ENCODE assay signal across 9 cellular contexts in the genomic region with DNA sequence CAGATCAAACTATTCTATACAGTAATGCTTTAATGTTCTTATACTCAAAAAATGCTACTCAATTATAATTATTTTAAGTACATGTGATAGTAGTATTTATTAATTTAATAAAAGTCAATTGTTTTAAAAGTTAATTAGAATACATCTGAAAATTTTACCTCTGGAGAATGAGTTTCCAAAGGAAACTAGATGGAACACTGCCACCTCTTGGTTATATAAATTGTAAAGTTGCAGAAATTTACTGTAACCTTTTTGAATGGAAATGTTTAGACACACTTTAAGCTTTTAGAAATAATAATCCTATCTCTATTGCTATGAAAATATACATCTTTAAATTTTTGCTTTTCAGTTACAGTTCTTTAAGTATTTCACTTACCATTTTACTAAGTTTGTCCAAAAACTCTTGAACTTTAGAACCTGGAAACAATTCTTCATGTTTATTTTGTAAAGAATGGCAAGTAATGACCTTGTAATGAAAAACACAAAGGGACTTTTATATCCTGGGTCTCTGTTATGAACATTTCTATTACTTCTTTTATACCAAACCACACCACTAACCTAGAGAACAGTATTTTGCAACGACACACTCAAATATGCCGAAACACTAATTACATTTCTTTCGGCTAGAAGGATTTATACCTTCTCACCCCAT. TPM values are rescaled to one million over a fixed set of nuclear protein-coding genes. Genes with fewer than 3 reads are reported as not detected.
A peak's percentile ranks its signal among the peaks of the same experiment; 100 is the strongest.
DNase-seq lines count a peak whose midpoint lies in the region; ATAC-seq and TF ChIP-seq lines count a peak whose summit lies in the region.
"Had no signal": no experiment of that assay in that cellular context is flagged by ENCODE, and none has a peak within 500 bp of the region (broad histone marks: within the 10 kb centered on the region; RNA-seq: fewer than 3 reads in every experiment).

No MANE protein-coding gene starts in this region.

- H2AK5ac ChIP-seq in mesenchymal stem cell (ENCODE audit: low read length, severe bottlenecking) = no peak overlapping the region

- no peaks in the 10 kb centered on the region for H3K36me3 Mint-ChIP-seq in MCF 10A (ENCODE audit: insufficient read depth, unreplicated experiment)

- no peak overlapping the region for H3K9ac ChIP-seq in mesenchymal stem cell (ENCODE audit: low read length)

- no TSS peak for BruUV-seq in MCF 10A (replicated peaks; lab: Mats Ljungman, UMichigan)

- H2BK12ac ChIP-seq in mesenchymal stem cell (ENCODE audit: low read length in 2 of 2) = no peak overlapping the region

- ATAC-seq in HG02884 (IDR thresholded peaks at IDR 0.05; ENCODE audit: unreplicated experiment) = no peak
- ATAC-seq in HG02840 (IDR thresholded peaks at IDR 0.05; ENCODE audit: low FRiP score, unreplicated experiment) = no peak

- no peak overlapping the region for H4K91ac ChIP-seq in mesenchymal stem cell (ENCODE audit: low read length)

- WGBS in mesenchymal stem cell = 80% methylated on average over 1 of the region's 3 CpGs

- no peak overlapping the region for H3K27ac ChIP-seq in mesenchymal stem cell (ENCODE audit: low read length, poor library complexity, severe bottlenecking)

- peaks cover 18% of the 10 kb centered on the region for H3K4me1 Mint-ChIP-seq in MCF 10A (ENCODE audit: insufficient read depth, unreplicated experiment)

- no peak overlapping the region for H2AFZ ChIP-seq in mesenchymal stem cell (ENCODE audit: low read depth, low read length)

- H3K14ac ChIP-seq in mesenchymal stem cell (ENCODE audit: low read length in 2 of 2) = no peak overlapping the region

- H3K9me3 ChIP-seq in mesenchymal stem cell (ENCODE audit: control insufficient read depth, low read length) = no peaks in the 10 kb centered on the region

- H2BK15ac ChIP-seq in mesenchymal stem cell (ENCODE audit: low read depth, poor library complexity, severe bottlenecking) = no peak overlapping the region

- no peaks in the 10 kb centered on the region for H3K79me1 ChIP-seq in mesenchymal stem cell (replicated peaks; ENCODE audit: low read length, poor library complexity, severe bottlenecking)

- intact Hi-C loops in MCF 10A (cut with micrococcal nuclease) = loop anchor here (1.0 to 10.0 kb wide), 5 partner anchors 269 to 610 kb away; no protein-coding TSS in a partner anchor

- no peak overlapping the region for H3K27ac Mint-ChIP-seq in MCF 10A (ENCODE audit: low read depth, unreplicated experiment)

- H4K8ac ChIP-seq in mesenchymal stem cell (ENCODE audit: low read length) = no peak overlapping the region

- no peaks in the 10 kb centered on the region for H3K9me3 Mint-ChIP-seq in MCF 10A (ENCODE audit: unreplicated experiment)

- no peak overlapping the region for H3K4ac ChIP-seq in mesenchymal stem cell (ENCODE audit: low read depth in 1 of 2, low read length in 2 of 2)

- TF ChIP-seq CTCF in MCF 10A (IDR thresholded peaks at IDR 0.05; ENCODE audit: unreplicated experiment) = peak; percentile 50

- POLR2A ChIA-PET in MCF 10A (lab: Yijun Ruan, JAX) = interaction anchor here (1.2 to 1.6 kb wide), 2 partner anchors 437 to 440 kb away, joined by 3 to 4 read pairs; no protein-coding TSS in a partner anchor

- no peak overlapping the region for H3K23ac ChIP-seq in mesenchymal stem cell (ENCODE audit: low read length in 2 of 2)

- no peak overlapping the region for H3K4me3 Mint-ChIP-seq in MCF 10A (ENCODE audit: unreplicated experiment)

- H3K4me2 ChIP-seq in mesenchymal stem cell (ENCODE audit: low read length, poor library complexity, severe bottlenecking) = no peak overlapping the region

- no peaks in the 10 kb centered on the region for H3K27me3 ChIP-seq in mesenchymal stem cell (ENCODE audit: control insufficient read depth in 1 of 2, insufficient read depth in 1 of 2, low read length in 2 of 2)

- H3K4me1 ChIP-seq in mesenchymal stem cell (ENCODE audit: control insufficient read depth, insufficient read depth, low read depth, low read length) = no peaks in the 10 kb centered on the region

- no peaks in the 10 kb centered on the region for H3K27me3 Mint-ChIP-seq in MCF 10A (ENCODE audit: insufficient read depth, unreplicated experiment)

- H3K4me3 ChIP-seq in mesenchymal stem cell (ENCODE audit: insufficient read depth in 1 of 2, low read depth in 1 of 2, low read length in 2 of 2) = no peak overlapping the region

- no peaks in the 10 kb centered on the region for H3K36me3 ChIP-seq in mesenchymal stem cell (ENCODE audit: control insufficient read depth in 1 of 2, insufficient read depth in 2 of 2, low read depth in 1 of 2, low read length in 2 of 2)

- no peak overlapping the region for H3K18ac ChIP-seq in mesenchymal stem cell (ENCODE audit: low read depth in 1 of 2, low read length in 2 of 2)

- no peak overlapping the region for H2BK120ac ChIP-seq in mesenchymal stem cell (ENCODE audit: low read depth, low read length)

- DNase-seq in DMS53 (lab: John Stamatoyannopoulos, UW) (peak; percentile 55), Kasumi-1 (lab: John Stamatoyannopoulos, UW) (peak; percentile 27 to 56), MCF 10A (ENCODE audit: unreplicated experiment) (peak; percentile 34), mesenchymal stem cell (peak; percentile 33), islet precursor cell (no peak)
- no peak for DNase-seq in activated CD4-positive, alpha-beta T cell treated with anti-CD3 and anti-CD28 coated beads for 4 hours

- CTCF ChIA-PET in MCF 10A (lab: Yijun Ruan, JAX) = interaction anchor here (0.6 to 9.6 kb wide), 12 partner anchors 62 to 609 kb away, joined by 3 to 77 read pairs (median 5); no protein-coding TSS in a partner anchor

- H2BK5ac ChIP-seq in mesenchymal stem cell (ENCODE audit: low read depth, low read length, poor library complexity, severe bottlenecking) = no peak overlapping the region

RNA-seq across cellular contexts. Expression of a gene that starts 10.9 kb away (rescaled TPM):
- total RNA-seq in MCF 10A (2022) = not detected in 2 replicates
- polyA plus RNA-seq in mesenchymal stem cell (2013, experiment 1 of 2) = 8.7 TPM
- polyA plus RNA-seq in mesenchymal stem cell (2013, experiment 2 of 2) = 9.5 TPM
- total RNA-seq: HT1080 had no signal

Comparison
In these comparisons a context has a peak if more than half of its experiments do, and no peak if none do; other contexts are left out.
1. DNase-seq: peak in DMS53 (single experiment), Kasumi-1 (2 of 2), MCF 10A (single experiment) and mesenchymal stem cell (single experiment); none in activated CD4-positive, alpha-beta T cell treated with anti-CD3 and anti-CD28 coated beads for 4 hours (0 of 2) and islet precursor cell (single experiment).